Comparison of ENCODE assay signal across 1 cellular context in genomic region chr3:89260721-89261120, GRCh38.
A peak's percentile ranks its signal among the peaks of the same experiment; 100 is the strongest.
TF ChIP-seq lines count a peak whose summit lies in the region.

No MANE protein-coding gene starts in this region.

TF ChIP-seq in neural cell, 6 proteins besides CTCF, POLR2A, EP300 and RAD21:
- TF ChIP-seq SMC3 (conservative IDR thresholded peaks at IDR 0.05; ENCODE audit: poor library complexity) (no peak), REST (IDR thresholded peaks at IDR 0.05; ENCODE audit: borderline replicate concordance) (peak; percentile 19), MXI1 (conservative IDR thresholded peaks at IDR 0.05; ENCODE audit: poor library complexity, severe bottlenecking) (no peak), EZH2 (IDR thresholded peaks at IDR 0.05; ENCODE audit: borderline replicate concordance, insufficient read depth, low read length, poor library complexity, severe bottlenecking) (no peak), TAF1 (IDR thresholded peaks at IDR 0.05; ENCODE audit: low read depth) (no peak), POLR2AphosphoS5 (IDR thresholded peaks at IDR 0.05) (no peak)
